In the genomic region with DNA sequence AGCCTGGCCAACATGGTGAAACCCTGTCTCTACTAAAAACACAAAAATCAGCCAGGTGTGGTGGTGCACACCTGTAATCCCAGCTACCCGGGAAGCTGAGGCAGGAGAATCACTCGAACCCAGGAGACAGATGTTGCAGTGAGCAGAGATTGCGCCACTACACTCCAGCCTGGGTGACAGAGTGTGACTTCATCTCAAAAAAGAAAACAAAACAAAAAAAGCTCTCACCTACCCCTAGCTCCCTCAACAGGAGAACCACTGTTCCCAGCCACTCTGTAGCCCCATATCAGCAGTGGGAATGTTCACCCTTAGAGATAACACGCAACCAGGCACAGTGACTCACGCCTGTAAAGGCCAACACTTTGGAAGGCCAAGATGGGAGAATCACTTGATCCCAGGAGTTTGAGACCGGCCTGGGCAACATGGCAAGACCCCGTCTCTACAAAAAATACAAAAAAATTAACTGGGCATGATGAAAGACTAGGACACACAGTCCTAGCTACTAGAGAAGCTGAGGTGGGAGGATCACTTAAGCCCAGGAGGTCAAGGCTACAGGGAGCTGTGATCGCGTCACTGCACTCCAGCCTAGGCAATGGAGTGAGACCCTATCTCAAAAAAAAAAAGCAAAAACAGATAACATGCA, we compare ENCODE assay signal across 1 cellular context.
TF ChIP-seq lines count a peak whose summit lies in the region.

No MANE protein-coding gene starts in this region.

TF ChIP-seq in HepG2, 621 proteins besides CTCF, POLR2A, EP300 and RAD21 (continues in another document):
- TF ChIP-seq, protein P1, sequence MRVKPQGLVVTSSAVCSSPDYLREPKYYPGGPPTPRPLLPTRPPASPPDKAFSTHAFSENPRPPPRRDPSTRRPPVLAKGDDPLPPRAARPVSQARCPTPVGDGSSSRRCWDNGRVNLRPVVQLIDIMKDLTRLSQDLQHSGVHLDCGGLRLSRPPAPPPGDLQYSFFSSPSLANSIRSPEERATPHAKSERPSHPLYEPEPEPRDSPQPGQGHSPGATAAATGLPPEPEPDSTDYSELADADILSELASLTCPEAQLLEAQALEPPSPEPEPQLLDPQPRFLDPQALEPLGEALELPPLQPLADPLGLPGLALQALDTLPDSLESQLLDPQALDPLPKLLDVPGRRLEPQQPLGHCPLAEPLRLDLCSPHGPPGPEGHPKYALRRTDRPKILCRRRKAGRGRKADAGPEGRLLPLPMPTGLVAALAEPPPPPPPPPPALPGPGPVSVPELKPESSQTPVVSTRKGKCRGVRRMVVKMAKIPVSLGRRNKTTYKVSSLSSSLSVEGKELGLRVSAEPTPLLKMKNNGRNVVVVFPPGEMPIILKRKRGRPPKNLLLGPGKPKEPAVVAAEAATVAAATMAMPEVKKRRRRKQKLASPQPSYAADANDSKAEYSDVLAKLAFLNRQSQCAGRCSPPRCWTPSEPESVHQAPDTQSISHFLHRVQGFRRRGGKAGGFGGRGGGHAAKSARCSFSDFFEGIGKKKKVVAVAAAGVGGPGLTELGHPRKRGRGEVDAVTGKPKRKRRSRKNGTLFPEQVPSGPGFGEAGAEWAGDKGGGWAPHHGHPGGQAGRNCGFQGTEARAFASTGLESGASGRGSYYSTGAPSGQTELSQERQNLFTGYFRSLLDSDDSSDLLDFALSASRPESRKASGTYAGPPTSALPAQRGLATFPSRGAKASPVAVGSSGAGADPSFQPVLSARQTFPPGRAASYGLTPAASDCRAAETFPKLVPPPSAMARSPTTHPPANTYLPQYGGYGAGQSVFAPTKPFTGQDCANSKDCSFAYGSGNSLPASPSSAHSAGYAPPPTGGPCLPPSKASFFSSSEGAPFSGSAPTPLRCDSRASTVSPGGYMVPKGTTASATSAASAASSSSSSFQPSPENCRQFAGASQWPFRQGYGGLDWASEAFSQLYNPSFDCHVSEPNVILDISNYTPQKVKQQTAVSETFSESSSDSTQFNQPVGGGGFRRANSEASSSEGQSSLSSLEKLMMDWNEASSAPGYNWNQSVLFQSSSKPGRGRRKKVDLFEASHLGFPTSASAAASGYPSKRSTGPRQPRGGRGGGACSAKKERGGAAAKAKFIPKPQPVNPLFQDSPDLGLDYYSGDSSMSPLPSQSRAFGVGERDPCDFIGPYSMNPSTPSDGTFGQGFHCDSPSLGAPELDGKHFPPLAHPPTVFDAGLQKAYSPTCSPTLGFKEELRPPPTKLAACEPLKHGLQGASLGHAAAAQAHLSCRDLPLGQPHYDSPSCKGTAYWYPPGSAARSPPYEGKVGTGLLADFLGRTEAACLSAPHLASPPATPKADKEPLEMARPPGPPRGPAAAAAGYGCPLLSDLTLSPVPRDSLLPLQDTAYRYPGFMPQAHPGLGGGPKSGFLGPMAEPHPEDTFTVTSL (CRISPR knock-in tag; IDR thresholded peaks at IDR 0.05; ENCODE audit: borderline replicate concordance) = no peak
- TF ChIP-seq ZNF737 (CRISPR knock-in tag; IDR thresholded peaks at IDR 0.05; ENCODE audit: borderline replicate concordance) = no peak
- TF ChIP-seq FOXK1 (CRISPR knock-in tag; IDR thresholded peaks at IDR 0.05; ENCODE audit: borderline replicate concordance, low read depth) = 0 out of 2 replicates have a peak, but pooled peaks have one; percentile 11
- TF ChIP-seq, protein P2, sequence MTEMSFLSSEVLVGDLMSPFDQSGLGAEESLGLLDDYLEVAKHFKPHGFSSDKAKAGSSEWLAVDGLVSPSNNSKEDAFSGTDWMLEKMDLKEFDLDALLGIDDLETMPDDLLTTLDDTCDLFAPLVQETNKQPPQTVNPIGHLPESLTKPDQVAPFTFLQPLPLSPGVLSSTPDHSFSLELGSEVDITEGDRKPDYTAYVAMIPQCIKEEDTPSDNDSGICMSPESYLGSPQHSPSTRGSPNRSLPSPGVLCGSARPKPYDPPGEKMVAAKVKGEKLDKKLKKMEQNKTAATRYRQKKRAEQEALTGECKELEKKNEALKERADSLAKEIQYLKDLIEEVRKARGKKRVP (CRISPR knock-in tag; IDR thresholded peaks at IDR 0.05) = peak in 1 of 2 experiments; percentile 68; a peak in 1 of 4 replicates
- peak; percentile 39; the same call in 1 of the 2 replicates for TF ChIP-seq HDAC1 (CRISPR knock-in tag; IDR thresholded peaks at IDR 0.05)
- 0 out of 2 replicates have a peak, but pooled peaks have one; percentile 1 for TF ChIP-seq ZSCAN21 (CRISPR knock-in tag; IDR thresholded peaks at IDR 0.05; ENCODE audit: borderline replicate concordance)
- no peak for TF ChIP-seq ZNF720 (CRISPR knock-in tag; IDR thresholded peaks at IDR 0.05)
- no peak; the same call in 1 of the 2 replicates for TF ChIP-seq NR2F6 (IDR thresholded peaks at IDR 0.05)
- TF ChIP-seq NR2F6 (CRISPR knock-in tag; IDR thresholded peaks at IDR 0.05) = peak; percentile 53
- no peak for TF ChIP-seq U2AF2 (IDR thresholded peaks at IDR 0.05; ENCODE audit: low read depth, low read length)
- no peak for TF ChIP-seq HNRNPLL (IDR thresholded peaks at IDR 0.05; ENCODE audit: low read depth, low read length, poor library complexity, severe bottlenecking)
- TF ChIP-seq SAFB2 (CRISPR knock-in tag; IDR thresholded peaks at IDR 0.05; ENCODE audit: borderline replicate concordance, low read depth) = no peak
- TF ChIP-seq, protein P3, sequence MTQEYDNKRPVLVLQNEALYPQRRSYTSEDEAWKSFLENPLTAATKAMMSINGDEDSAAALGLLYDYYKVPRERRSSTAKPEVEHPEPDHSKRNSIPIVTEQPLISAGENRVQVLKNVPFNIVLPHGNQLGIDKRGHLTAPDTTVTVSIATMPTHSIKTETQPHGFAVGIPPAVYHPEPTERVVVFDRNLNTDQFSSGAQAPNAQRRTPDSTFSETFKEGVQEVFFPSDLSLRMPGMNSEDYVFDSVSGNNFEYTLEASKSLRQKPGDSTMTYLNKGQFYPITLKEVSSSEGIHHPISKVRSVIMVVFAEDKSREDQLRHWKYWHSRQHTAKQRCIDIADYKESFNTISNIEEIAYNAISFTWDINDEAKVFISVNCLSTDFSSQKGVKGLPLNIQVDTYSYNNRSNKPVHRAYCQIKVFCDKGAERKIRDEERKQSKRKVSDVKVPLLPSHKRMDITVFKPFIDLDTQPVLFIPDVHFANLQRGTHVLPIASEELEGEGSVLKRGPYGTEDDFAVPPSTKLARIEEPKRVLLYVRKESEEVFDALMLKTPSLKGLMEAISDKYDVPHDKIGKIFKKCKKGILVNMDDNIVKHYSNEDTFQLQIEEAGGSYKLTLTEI (CRISPR knock-in tag; conservative IDR thresholded peaks at IDR 0.05) = no peak
- peak; percentile 92 for TF ChIP-seq ZNF121 (CRISPR knock-in tag; IDR thresholded peaks at IDR 0.05)
- 0 out of 2 replicates have a peak, but pooled peaks have one; percentile 10 for TF ChIP-seq ZFY (CRISPR knock-in tag; IDR thresholded peaks at IDR 0.05)
- TF ChIP-seq KAT7 (CRISPR knock-in tag; IDR thresholded peaks at IDR 0.05; ENCODE audit: borderline replicate concordance) = 0 out of 2 replicates have a peak, but pooled peaks have one; percentile 15
- no peak for TF ChIP-seq ZBTB42 (CRISPR knock-in tag; IDR thresholded peaks at IDR 0.05)
- 0 out of 2 replicates have a peak, but pooled peaks have one; percentile 39 for TF ChIP-seq ZNF724P (CRISPR knock-in tag; IDR thresholded peaks at IDR 0.05; ENCODE audit: borderline replicate concordance)
- peak; percentile 51; the same call in 1 of the 2 replicates for TF ChIP-seq CREB1 (IDR thresholded peaks at IDR 0.05)
- TF ChIP-seq CREB1 (CRISPR knock-in tag; IDR thresholded peaks at IDR 0.05) = no peak
- TF ChIP-seq, protein P4, sequence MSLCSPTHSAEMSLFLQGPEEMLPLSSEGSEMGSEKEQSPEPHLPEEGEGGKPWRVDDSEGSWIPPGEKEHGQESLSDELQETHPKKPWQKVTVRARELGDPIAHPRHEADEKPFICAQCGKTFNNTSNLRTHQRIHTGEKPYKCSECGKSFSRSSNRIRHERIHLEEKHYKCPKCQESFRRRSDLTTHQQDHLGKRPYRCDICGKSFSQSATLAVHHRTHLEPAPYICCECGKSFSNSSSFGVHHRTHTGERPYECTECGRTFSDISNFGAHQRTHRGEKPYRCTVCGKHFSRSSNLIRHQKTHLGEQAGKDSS (CRISPR knock-in tag; IDR thresholded peaks at IDR 0.05; ENCODE audit: borderline replicate concordance, low read depth) = 0 out of 2 replicates have a peak, but pooled peaks have one; percentile 23
- TF ChIP-seq ZNF703 (CRISPR knock-in tag; IDR thresholded peaks at IDR 0.05; ENCODE audit: borderline replicate concordance) = no peak
- TF ChIP-seq FOSL2 (CRISPR knock-in tag; IDR thresholded peaks at IDR 0.05) = peak; percentile 79
- peak; percentile 63; the same call in 1 of the 2 replicates for TF ChIP-seq KDM1A (CRISPR knock-in tag; IDR thresholded peaks at IDR 0.05)
- TF ChIP-seq ZNF644 (CRISPR knock-in tag; IDR thresholded peaks at IDR 0.05; ENCODE audit: low read depth) = 0 out of 2 replicates have a peak, but pooled peaks have one; percentile 21
- TF ChIP-seq, protein P5, sequence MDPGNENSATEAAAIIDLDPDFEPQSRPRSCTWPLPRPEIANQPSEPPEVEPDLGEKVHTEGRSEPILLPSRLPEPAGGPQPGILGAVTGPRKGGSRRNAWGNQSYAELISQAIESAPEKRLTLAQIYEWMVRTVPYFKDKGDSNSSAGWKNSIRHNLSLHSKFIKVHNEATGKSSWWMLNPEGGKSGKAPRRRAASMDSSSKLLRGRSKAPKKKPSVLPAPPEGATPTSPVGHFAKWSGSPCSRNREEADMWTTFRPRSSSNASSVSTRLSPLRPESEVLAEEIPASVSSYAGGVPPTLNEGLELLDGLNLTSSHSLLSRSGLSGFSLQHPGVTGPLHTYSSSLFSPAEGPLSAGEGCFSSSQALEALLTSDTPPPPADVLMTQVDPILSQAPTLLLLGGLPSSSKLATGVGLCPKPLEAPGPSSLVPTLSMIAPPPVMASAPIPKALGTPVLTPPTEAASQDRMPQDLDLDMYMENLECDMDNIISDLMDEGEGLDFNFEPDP (CRISPR knock-in tag; conservative IDR thresholded peaks at IDR 0.05) = 0 out of 2 replicates have a peak, but pooled peaks have one; percentile 86
- peak; percentile 46; the same call in 1 of the 2 replicates for TF ChIP-seq NR2C2 (CRISPR knock-in tag; IDR thresholded peaks at IDR 0.05; ENCODE audit: borderline replicate concordance)
- peak; percentile 4; the same call in 1 of the 2 replicates for TF ChIP-seq SOX5 (CRISPR knock-in tag; IDR thresholded peaks at IDR 0.05; ENCODE audit: borderline replicate concordance)
- TF ChIP-seq, protein P6, sequence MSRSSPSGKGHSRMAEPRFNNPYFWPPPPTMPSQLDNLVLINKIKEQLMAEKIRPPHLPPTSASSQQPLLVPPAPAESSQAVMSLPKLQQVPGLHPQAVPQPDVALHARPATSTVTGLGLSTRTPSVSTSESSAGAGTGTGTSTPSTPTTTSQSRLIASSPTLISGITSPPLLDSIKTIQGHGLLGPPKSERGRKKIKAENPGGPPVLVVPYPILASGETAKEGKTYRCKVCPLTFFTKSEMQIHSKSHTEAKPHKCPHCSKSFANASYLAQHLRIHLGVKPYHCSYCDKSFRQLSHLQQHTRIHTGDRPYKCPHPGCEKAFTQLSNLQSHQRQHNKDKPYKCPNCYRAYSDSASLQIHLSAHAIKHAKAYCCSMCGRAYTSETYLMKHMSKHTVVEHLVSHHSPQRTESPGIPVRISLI (CRISPR knock-in tag; IDR thresholded peaks at IDR 0.05; ENCODE audit: borderline replicate concordance) = peak; percentile 34; the same call in 1 of the 2 replicates
- TF ChIP-seq, protein P7, sequence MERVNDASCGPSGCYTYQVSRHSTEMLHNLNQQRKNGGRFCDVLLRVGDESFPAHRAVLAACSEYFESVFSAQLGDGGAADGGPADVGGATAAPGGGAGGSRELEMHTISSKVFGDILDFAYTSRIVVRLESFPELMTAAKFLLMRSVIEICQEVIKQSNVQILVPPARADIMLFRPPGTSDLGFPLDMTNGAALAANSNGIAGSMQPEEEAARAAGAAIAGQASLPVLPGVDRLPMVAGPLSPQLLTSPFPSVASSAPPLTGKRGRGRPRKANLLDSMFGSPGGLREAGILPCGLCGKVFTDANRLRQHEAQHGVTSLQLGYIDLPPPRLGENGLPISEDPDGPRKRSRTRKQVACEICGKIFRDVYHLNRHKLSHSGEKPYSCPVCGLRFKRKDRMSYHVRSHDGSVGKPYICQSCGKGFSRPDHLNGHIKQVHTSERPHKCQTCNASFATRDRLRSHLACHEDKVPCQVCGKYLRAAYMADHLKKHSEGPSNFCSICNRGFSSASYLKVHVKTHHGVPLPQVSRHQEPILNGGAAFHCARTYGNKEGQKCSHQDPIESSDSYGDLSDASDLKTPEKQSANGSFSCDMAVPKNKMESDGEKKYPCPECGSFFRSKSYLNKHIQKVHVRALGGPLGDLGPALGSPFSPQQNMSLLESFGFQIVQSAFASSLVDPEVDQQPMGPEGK (CRISPR knock-in tag; IDR thresholded peaks at IDR 0.05) = 0 out of 2 replicates have a peak, but pooled peaks have one; percentile 21
- TF ChIP-seq ZFX (CRISPR knock-in tag; IDR thresholded peaks at IDR 0.05; ENCODE audit: low read depth) = peak; percentile 5; the same call in 1 of the 2 replicates
- peak; percentile 51; the same call in 1 of the 2 replicates for TF ChIP-seq CEBPG (CRISPR knock-in tag; IDR thresholded peaks at IDR 0.05)
- TF ChIP-seq, protein P8, sequence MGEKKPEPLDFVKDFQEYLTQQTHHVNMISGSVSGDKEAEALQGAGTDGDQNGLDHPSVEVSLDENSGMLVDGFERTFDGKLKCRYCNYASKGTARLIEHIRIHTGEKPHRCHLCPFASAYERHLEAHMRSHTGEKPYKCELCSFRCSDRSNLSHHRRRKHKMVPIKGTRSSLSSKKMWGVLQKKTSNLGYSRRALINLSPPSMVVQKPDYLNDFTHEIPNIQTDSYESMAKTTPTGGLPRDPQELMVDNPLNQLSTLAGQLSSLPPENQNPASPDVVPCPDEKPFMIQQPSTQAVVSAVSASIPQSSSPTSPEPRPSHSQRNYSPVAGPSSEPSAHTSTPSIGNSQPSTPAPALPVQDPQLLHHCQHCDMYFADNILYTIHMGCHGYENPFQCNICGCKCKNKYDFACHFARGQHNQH (CRISPR knock-in tag; IDR thresholded peaks at IDR 0.05) = 0 out of 2 replicates have a peak, but pooled peaks have one; percentile 14
- peak; percentile 91 for TF ChIP-seq ZNF460 (CRISPR knock-in tag; IDR thresholded peaks at IDR 0.05; ENCODE audit: borderline replicate concordance)
- 0 out of 2 replicates have a peak, but pooled peaks have one; percentile 2 for TF ChIP-seq ZNF780A (CRISPR knock-in tag; IDR thresholded peaks at IDR 0.05)
- no peak for TF ChIP-seq ZNF614 (CRISPR knock-in tag; IDR thresholded peaks at IDR 0.05; ENCODE audit: borderline replicate concordance)
- TF ChIP-seq HNF4G (IDR thresholded peaks at IDR 0.05; ENCODE audit: borderline replicate concordance, low read depth, low read length) = no peak
- no peak for TF ChIP-seq HNF4G (CRISPR knock-in tag; IDR thresholded peaks at IDR 0.05; ENCODE audit: borderline replicate concordance, low read depth)
- peak; percentile 42 for TF ChIP-seq SAP130 (CRISPR knock-in tag; IDR thresholded peaks at IDR 0.05; ENCODE audit: low read depth)
- TF ChIP-seq, protein P9, sequence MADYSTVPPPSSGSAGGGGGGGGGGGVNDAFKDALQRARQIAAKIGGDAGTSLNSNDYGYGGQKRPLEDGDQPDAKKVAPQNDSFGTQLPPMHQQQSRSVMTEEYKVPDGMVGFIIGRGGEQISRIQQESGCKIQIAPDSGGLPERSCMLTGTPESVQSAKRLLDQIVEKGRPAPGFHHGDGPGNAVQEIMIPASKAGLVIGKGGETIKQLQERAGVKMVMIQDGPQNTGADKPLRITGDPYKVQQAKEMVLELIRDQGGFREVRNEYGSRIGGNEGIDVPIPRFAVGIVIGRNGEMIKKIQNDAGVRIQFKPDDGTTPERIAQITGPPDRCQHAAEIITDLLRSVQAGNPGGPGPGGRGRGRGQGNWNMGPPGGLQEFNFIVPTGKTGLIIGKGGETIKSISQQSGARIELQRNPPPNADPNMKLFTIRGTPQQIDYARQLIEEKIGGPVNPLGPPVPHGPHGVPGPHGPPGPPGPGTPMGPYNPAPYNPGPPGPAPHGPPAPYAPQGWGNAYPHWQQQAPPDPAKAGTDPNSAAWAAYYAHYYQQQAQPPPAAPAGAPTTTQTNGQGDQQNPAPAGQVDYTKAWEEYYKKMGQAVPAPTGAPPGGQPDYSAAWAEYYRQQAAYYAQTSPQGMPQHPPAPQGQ (CRISPR knock-in tag; IDR thresholded peaks at IDR 0.05; ENCODE audit: borderline replicate concordance) = peak; percentile 26; the same call in 1 of the 2 replicates
- no peak for TF ChIP-seq GABPB1 (CRISPR knock-in tag; IDR thresholded peaks at IDR 0.05)
